ENCODE assay signal across 12 cellular contexts in the genomic region with DNA sequence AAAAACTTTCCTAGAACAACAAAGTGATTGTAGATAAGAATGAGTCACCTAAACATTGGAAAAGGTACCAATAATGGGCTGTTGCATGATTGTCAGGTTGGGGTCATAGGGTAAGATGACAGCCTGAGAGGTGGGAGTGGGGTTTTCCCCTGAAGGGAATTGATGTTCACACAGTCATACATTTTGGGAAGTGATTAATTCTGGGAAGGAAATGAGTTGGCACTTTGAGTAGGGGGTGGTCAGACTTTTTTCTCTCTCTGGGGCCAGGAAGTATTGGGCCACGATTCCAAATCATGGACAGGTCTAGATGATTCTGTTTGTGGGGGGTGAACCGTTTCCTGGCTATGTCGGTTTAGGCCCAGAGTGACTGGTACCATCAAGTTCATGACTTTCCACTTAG. TPM values are rescaled to one million over a fixed set of nuclear protein-coding genes. Genes with fewer than 3 reads are reported as not detected.
A peak's percentile ranks its signal among the peaks of the same experiment; 100 is the strongest.
DNase-seq lines count a peak whose midpoint lies in the region; ATAC-seq and TF ChIP-seq lines count a peak whose summit lies in the region.
"Had no signal": no experiment of that assay in that cellular context is flagged by ENCODE, and none has a peak within 500 bp of the region (broad histone marks: within the 10 kb centered on the region; RNA-seq: fewer than 3 reads in every experiment).

No MANE protein-coding gene starts in this region.

- H3K36me3 ChIP-seq in transverse colon = no peaks in the 10 kb centered on the region
- H3K36me3 ChIP-seq: ovary had no signal

- H3K4me1 ChIP-seq in transverse colon = peaks cover 0 to 15% (median 4%) of the 10 kb centered on the region in 4 donors

- POLR2A ChIA-PET in activated CD4-positive, alpha-beta memory T cell treated with anti-CD3 and anti-CD28 coated beads, Interleukin-2, amount 10 ng/mL, durations not matched to agents 7 days and 5 days (lab: Charles Lee) = interaction anchor here (1.5 to 1.9 kb wide), 2 partner anchors 37 to 113 kb away, joined by 5 to 6 read pairs; a partner anchor contains a TSS

- intact Hi-C loops in CD14-positive monocyte (cut with micrococcal nuclease) (loop anchor here in 1 of 2 donors (2.0 to 10.0 kb wide), 3 partner anchors 64 to 115 kb away; a partner anchor contains a TSS), transverse colon (cut with DNase I; ENCODE audit: low total_unique reads) (no loop called here)

- H3K36me3 Mint-ChIP-seq in CD14-positive monocyte (peaks cover 4% of the 10 kb centered on the region in 2 donors), HFFc6 (ENCODE audit: low read depth) (peaks cover 9% of the 10 kb centered on the region; the same call in 1 of the 2 replicates)
- peaks cover 52% of the 10 kb centered on the region for H3K36me3 Mint-ChIP-seq in activated CD4-positive, alpha-beta memory T cell treated with anti-CD3 and anti-CD28 coated beads, Interleukin-2, amount 10 ng/mL, durations not matched to agents 7 days and 5 days (ENCODE audit: low read depth)

- no peaks in the 10 kb centered on the region for H3K27me3 ChIP-seq in transverse colon
- H3K27me3 ChIP-seq: ovary had no signal

- 79 to 93% methylated on average over 2 to 3 of the region's 3 CpGs for WGBS in transverse colon (ENCODE audit: low coverage in 1 of 2), 2 donors

- H3K4me3 Mint-ChIP-seq in CD14-positive monocyte = peak overlapping the region in 1 of 2 donors; percentile 31
- peak overlapping the region; percentile 8; the same call in 1 of the 2 replicates for H3K4me3 Mint-ChIP-seq in HFFc6
- no peak overlapping the region for H3K4me3 Mint-ChIP-seq in activated CD4-positive, alpha-beta memory T cell treated with anti-CD3 and anti-CD28 coated beads, Interleukin-2, amount 10 ng/mL, durations not matched to agents 7 days and 5 days

- no peaks in the 10 kb centered on the region for H3K9me3 ChIP-seq in transverse colon
- H3K9me3 ChIP-seq: ovary had no signal

- H3K27me3 Mint-ChIP-seq in CD14-positive monocyte (ENCODE audit: low read depth in 3 of 3) (peaks cover 0 to 1% (median 0%) of the 10 kb centered on the region in 3 donors), HFFc6 (ENCODE audit: insufficient read depth) (no peaks in the 10 kb centered on the region)
- H3K27me3 Mint-ChIP-seq in activated CD4-positive, alpha-beta memory T cell treated with anti-CD3 and anti-CD28 coated beads, Interleukin-2, amount 10 ng/mL, durations not matched to agents 7 days and 5 days = no peaks in the 10 kb centered on the region

- in situ Hi-C loops in transverse colon (cut with MboI; ENCODE audit: low pct_ligation_motif_present in 1 of 4, low pct_unique_long_range_greater_than_20kb in 1 of 4, low sequenced_read_pairs in 3 of 4) = no loop called here

- CTCF ChIA-PET in activated CD4-positive, alpha-beta memory T cell treated with anti-CD3 and anti-CD28 coated beads, Interleukin-2, amount 10 ng/mL, durations not matched to agents 7 days and 5 days (lab: Charles Lee) = no interaction called here

- no peak overlapping the region for H3K4me3 ChIP-seq in transverse colon
- H3K4me3 ChIP-seq: K562, ovary had no signal

- ATAC-seq in HG03460 (IDR thresholded peaks at IDR 0.05; ENCODE audit: unreplicated experiment) = no peak
- ATAC-seq: K562 had no signal

- H3K9me3 Mint-ChIP-seq in CD14-positive monocyte (peaks cover 0 to 3% (median 0%) of the 10 kb centered on the region in 7 donors), HFFc6 (0 out of 2 replicates have a peak, but pooled peaks cover 5% of the 10 kb centered on the region)
- H3K9me3 Mint-ChIP-seq in activated CD4-positive, alpha-beta memory T cell treated with anti-CD3 and anti-CD28 coated beads, Interleukin-2, amount 10 ng/mL, durations not matched to agents 7 days and 5 days = peaks cover 19% of the 10 kb centered on the region

- no peak for TF ChIP-seq POLR2A in transverse colon (IDR thresholded peaks at IDR 0.05)

- TF ChIP-seq CTCF in CD14-positive monocyte (IDR thresholded peaks at IDR 0.05) (no peak), HFFc6 (IDR thresholded peaks at IDR 0.05) (no peak), transverse colon (IDR thresholded peaks at IDR 0.05) (no peak)

- DNase-seq in CD14-positive monocyte (ENCODE audit: low spot score) (peak; percentile 59), HFFc6 (peak; percentile 30), glomerular endothelial cell (ENCODE audit: extremely low read depth, low read depth, low spot score) (peak; percentile 77), NCI-H446 treated with DMSO at 0.1 percent for 48 hours (lab: John Stamatoyannopoulos, UW) (no peak), transverse colon (no peak), hepatic stellate cell (ENCODE audit: low spot score) (no peak)
- no peak for DNase-seq in activated CD4-positive, alpha-beta memory T cell treated with anti-CD3 and anti-CD28 coated beads, Interleukin-2, amount 10 ng/mL, durations not matched to agents 7 days and 5 days
- DNase-seq: DMS79 treated with DMSO at 0.1 percent for 48 hours, NCI-H526, ovary had no signal

- peak overlapping the region; percentile 84 to 97 (median 92) for H3K27ac Mint-ChIP-seq in CD14-positive monocyte
- peak overlapping the region; percentile 93 for H3K27ac Mint-ChIP-seq in HFFc6
- peak overlapping the region; percentile 74 for H3K27ac Mint-ChIP-seq in activated CD4-positive, alpha-beta memory T cell treated with anti-CD3 and anti-CD28 coated beads, Interleukin-2, amount 10 ng/mL, durations not matched to agents 7 days and 5 days

- no peak for TF ChIP-seq EP300 in transverse colon (IDR thresholded peaks at IDR 0.05; ENCODE audit: low read depth)

- H3K27ac ChIP-seq in transverse colon = no peak overlapping the region
- H3K27ac ChIP-seq: ovary had no signal

- peaks cover 52% of the 10 kb centered on the region for H3K4me1 Mint-ChIP-seq in CD14-positive monocyte
- H3K4me1 Mint-ChIP-seq in HFFc6 (ENCODE audit: low read depth) = peaks cover 62% of the 10 kb centered on the region
- peaks cover 54% of the 10 kb centered on the region for H3K4me1 Mint-ChIP-seq in activated CD4-positive, alpha-beta memory T cell treated with anti-CD3 and anti-CD28 coated beads, Interleukin-2, amount 10 ng/mL, durations not matched to agents 7 days and 5 days

RNA-seq across cellular contexts. Expression of a gene that starts 36.8 kb away (rescaled TPM):
- 10 to 100 TPM; 34.0 to 42.9 TPM for polyA plus RNA-seq in CD14-positive monocyte
- not detected for total RNA-seq in HFFc6 (2021; fragmentation: NEBNext Ultra II Directional; extraction: Animal tissue kit (Norgen Biotek cat#: 25700))
- 10 to 100 TPM; 34.6 to 34.8 TPM for total RNA-seq in activated CD4-positive, alpha-beta memory T cell treated with anti-CD3 and anti-CD28 coated beads, Interleukin-2, amount 10 ng/mL, durations not matched to agents 7 days and 5 days
- total RNA-seq in glomerular endothelial cell = not detected in 2 replicates
- total RNA-seq in transverse colon = 1 to 10 TPM in 2 of 4 donors, not detected in 2; 1.2 to 5.2 TPM
- polyA plus RNA-seq: K562 had no signal

Comparison
In these comparisons a context has a peak if more than half of its experiments do, and no peak if none do; other contexts are left out.
1. DNase-seq: peak in CD14-positive monocyte (single experiment), HFFc6 (single experiment) and glomerular endothelial cell (single experiment); none in activated CD4-positive, alpha-beta memory T cell treated with anti-CD3 and anti-CD28 coated beads, Interleukin-2, amount 10 ng/mL, durations not matched to agents 7 days and 5 days (single experiment), NCI-H446 treated with DMSO at 0.1 percent for 48 hours (single experiment), transverse colon (single experiment) and hepatic stellate cell (single experiment).
2. RNA of a gene that starts 36.8 kb away (total RNA-seq): 34.6 to 34.8 TPM in activated CD4-positive, alpha-beta memory T cell treated with anti-CD3 and anti-CD28 coated beads, Interleukin-2, amount 10 ng/mL, durations not matched to agents 7 days and 5 days; 1.2 to 5.2 TPM in transverse colon, not detected in HFFc6 and not detected in glomerular endothelial cell; every median in the first group is over 4 times any median in the second.
3. Peak in every context shown above with its lines, with median percentiles within 50 percentile points of each other: H3K27ac Mint-ChIP-seq.